ENCODE assay signal across 20 cellular contexts in the genomic region with DNA sequence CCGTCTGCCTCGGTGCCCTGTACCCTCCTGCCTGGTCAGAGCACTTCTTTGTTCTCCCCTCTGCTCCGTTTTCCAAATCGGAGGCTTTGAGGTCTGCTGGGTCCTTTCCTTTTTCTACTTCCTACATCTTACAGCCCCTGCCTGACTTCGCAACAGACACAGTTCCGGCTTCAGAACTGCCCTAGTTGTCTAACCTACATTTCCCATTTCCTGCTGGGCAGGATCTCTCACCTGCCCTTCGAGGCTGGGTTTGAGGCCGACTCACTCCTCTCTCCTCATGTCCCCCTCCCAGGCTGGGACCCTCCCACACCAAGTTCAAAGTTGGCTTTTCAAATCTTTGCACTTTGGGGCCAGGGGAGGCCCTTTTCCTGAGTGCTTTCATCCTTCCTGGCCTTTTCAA.
DNase-seq lines count a peak whose midpoint lies in the region; ATAC-seq, FAIRE-seq and TF ChIP-seq lines count a peak whose summit lies in the region.
"Had no signal": no experiment of that assay in that cellular context is flagged by ENCODE, and none has a peak within 500 bp of the region (broad histone marks: within the 10 kb centered on the region; RNA-seq: fewer than 3 reads in every experiment).

No MANE protein-coding gene starts in this region.

- peaks cover 64% of the 10 kb centered on the region for H3K4me1 Mint-ChIP-seq in activated CD4-positive, alpha-beta T cell treated with anti-CD3 and anti-CD28 coated beads for 36 hours
- peaks cover 58% of the 10 kb centered on the region for H3K4me1 Mint-ChIP-seq in activated naive CD8-positive, alpha-beta T cell treated with anti-CD3 and anti-CD28 coated beads, Interleukin-2, amount 50 U/mL, for 24 hours
- H3K4me1 Mint-ChIP-seq in progenitor cell of endocrine pancreas (ENCODE audit: low read depth), result no peaks in the 10 kb centered on the region

- H3K4me3 Mint-ChIP-seq in activated CD4-positive, alpha-beta T cell treated with anti-CD3 and anti-CD28 coated beads for 36 hours, result no peak overlapping the region
- H3K4me3 Mint-ChIP-seq in activated naive CD8-positive, alpha-beta T cell treated with anti-CD3 and anti-CD28 coated beads, Interleukin-2, amount 50 U/mL, for 24 hours, result peak overlapping the region; percentile 42
- H3K4me3 Mint-ChIP-seq in progenitor cell of endocrine pancreas (ENCODE audit: low read depth), result no peak overlapping the region
- H3K4me3 Mint-ChIP-seq: mesothelial cell of epicardium had no signal

- peaks cover 2% of the 10 kb centered on the region for H3K36me3 Mint-ChIP-seq in activated CD4-positive, alpha-beta T cell treated with anti-CD3 and anti-CD28 coated beads for 36 hours (ENCODE audit: low read depth)
- H3K36me3 Mint-ChIP-seq in activated naive CD8-positive, alpha-beta T cell treated with anti-CD3 and anti-CD28 coated beads, Interleukin-2, amount 50 U/mL, for 24 hours (ENCODE audit: low read depth), result no peaks in the 10 kb centered on the region
- no peaks in the 10 kb centered on the region for H3K36me3 Mint-ChIP-seq in progenitor cell of endocrine pancreas (ENCODE audit: insufficient read depth)
- H3K36me3 Mint-ChIP-seq: mesothelial cell of epicardium had no signal

- CTCF ChIA-PET in activated CD4-positive, alpha-beta T cell treated with anti-CD3 and anti-CD28 coated beads for 36 hours (lab: Charles Lee), result interaction anchor here (0.8 to 1.4 kb wide), 3 partner anchors 11 to 31 kb away, joined by 3 to 7 read pairs (median 3); no protein-coding TSS in a partner anchor

- POLR2A ChIA-PET in activated CD4-positive, alpha-beta T cell treated with anti-CD3 and anti-CD28 coated beads for 36 hours (lab: Charles Lee), result interaction anchor here (0.7 kb wide), 1 partner anchor 28 kb away, joined by 3 read pairs; no protein-coding TSS in a partner anchor

- no peak for TF ChIP-seq CTCF in progenitor cell of endocrine pancreas (IDR thresholded peaks at IDR 0.05; ENCODE audit: unreplicated experiment)

- FAIRE-seq in RCC 7860 (lab: Jason Lieb, UNC), result no peak
- FAIRE-seq: islet of Langerhans, K562 had no signal

- intact Hi-C loops in activated CD4-positive, alpha-beta T cell treated with anti-CD3 and anti-CD28 coated beads for 36 hours (cut with DNase I, micrococcal nuclease), result no loop called here

- ATAC-seq in activated CD4-positive, alpha-beta T cell treated with anti-CD3 and anti-CD28 coated beads for 36 hours, result no peak
- no peak for ATAC-seq in activated naive CD8-positive, alpha-beta T cell treated with anti-CD3 and anti-CD28 coated beads, Interleukin-2, amount 50 U/mL, for 24 hours
- ATAC-seq: K562 had no signal

- peak overlapping the region; percentile 73 for H3K27ac Mint-ChIP-seq in activated CD4-positive, alpha-beta T cell treated with anti-CD3 and anti-CD28 coated beads for 36 hours
- H3K27ac Mint-ChIP-seq in activated naive CD8-positive, alpha-beta T cell treated with anti-CD3 and anti-CD28 coated beads, Interleukin-2, amount 50 U/mL, for 24 hours, result peak overlapping the region; percentile 82
- peak overlapping the region; percentile 31 for H3K27ac Mint-ChIP-seq in progenitor cell of endocrine pancreas

- no peaks in the 10 kb centered on the region for H3K9me3 Mint-ChIP-seq in activated CD4-positive, alpha-beta T cell treated with anti-CD3 and anti-CD28 coated beads for 36 hours (ENCODE audit: low read depth)
- no peaks in the 10 kb centered on the region for H3K9me3 Mint-ChIP-seq in activated naive CD8-positive, alpha-beta T cell treated with anti-CD3 and anti-CD28 coated beads, Interleukin-2, amount 50 U/mL, for 24 hours
- no peaks in the 10 kb centered on the region for H3K9me3 Mint-ChIP-seq in progenitor cell of endocrine pancreas (ENCODE audit: low read depth)
- H3K9me3 Mint-ChIP-seq: mesothelial cell of epicardium had no signal

- H3K27me3 Mint-ChIP-seq in activated CD4-positive, alpha-beta T cell treated with anti-CD3 and anti-CD28 coated beads for 36 hours, result no peaks in the 10 kb centered on the region
- H3K27me3 Mint-ChIP-seq in activated naive CD8-positive, alpha-beta T cell treated with anti-CD3 and anti-CD28 coated beads, Interleukin-2, amount 50 U/mL, for 24 hours, result no peaks in the 10 kb centered on the region
- H3K27me3 Mint-ChIP-seq in progenitor cell of endocrine pancreas, result peaks cover 36% of the 10 kb centered on the region

- DNase-seq in activated CD4-positive, alpha-beta T cell treated with anti-CD3 and anti-CD28 coated beads for 36 hours, result peak; percentile 24
- DNase-seq in activated CD4-positive, alpha-beta T cell treated with anti-CD3 and anti-CD28 coated beads, Interleukin-2, amount 50 U/mL, for 1 hour, result no peak
- DNase-seq in NOMO-1 treated with DMSO at 0.1 percent for 48 hours (lab: John Stamatoyannopoulos, UW; ENCODE audit: unreplicated experiment), result peak; percentile 25
- no peak for DNase-seq in activated naive CD8-positive, alpha-beta T cell treated with anti-CD3 and anti-CD28 coated beads, Interleukin-2, amount 50 U/mL, for 24 hours
- DNase-seq in progenitor cell of endocrine pancreas (ENCODE audit: low spot score, unreplicated experiment), result no peak
- no peak for DNase-seq in anterior cingulate cortex (lab: John Stamatoyannopoulos, UW)
- no peak for DNase-seq in RCC 7860 (ENCODE audit: low spot score)
- DNase-seq in NCI-H1694 (lab: John Stamatoyannopoulos, UW), result no peak
- DNase-seq: 8988T; activated CD8-positive, alpha-beta memory T cell treated with anti-CD3 and anti-CD28 coated beads, Interleukin-2, amount 50 U/mL, for 4 hours; aorta; Calu3; GF-D8; head of caudate nucleus; NCI-H1417 treated with DMSO at 0.1 percent for 48 hours; ovary; stimulated activated naive CD4-positive, alpha-beta T cell treated with Interleukin-2 at 50 U/mL for 16 hours had no signal

Comparison
In these comparisons a context has a peak if more than half of its experiments do, and no peak if none do; other contexts are left out.
1. DNase-seq: peak in activated CD4-positive, alpha-beta T cell treated with anti-CD3 and anti-CD28 coated beads for 36 hours (single experiment) and NOMO-1 treated with DMSO at 0.1 percent for 48 hours (single experiment); none in activated CD4-positive, alpha-beta T cell treated with anti-CD3 and anti-CD28 coated beads, Interleukin-2, amount 50 U/mL, for 1 hour (single experiment), activated naive CD8-positive, alpha-beta T cell treated with anti-CD3 and anti-CD28 coated beads, Interleukin-2, amount 50 U/mL, for 24 hours (single experiment), progenitor cell of endocrine pancreas (single experiment), anterior cingulate cortex (0 of 58), RCC 7860 (single experiment) and NCI-H1694 (single experiment).
2. H3K27ac Mint-ChIP-seq: peak in every context shown above with its lines; median percentile 82 in activated naive CD8-positive, alpha-beta T cell treated with anti-CD3 and anti-CD28 coated beads, Interleukin-2, amount 50 U/mL, for 24 hours; 73 in activated CD4-positive, alpha-beta T cell treated with anti-CD3 and anti-CD28 coated beads for 36 hours; 31 in progenitor cell of endocrine pancreas.